Comparison of ENCODE assay signal across 17 cellular contexts in genomic region chr5:117877731-117878130, GRCh38.
DNase-seq lines count a peak whose midpoint lies in the region; ATAC-seq and TF ChIP-seq lines count a peak whose summit lies in the region.
"Had no signal": no experiment of that assay in that cellular context is flagged by ENCODE, and none has a peak within 500 bp of the region (broad histone marks: within the 10 kb centered on the region; RNA-seq: fewer than 3 reads in every experiment).

No MANE protein-coding gene starts in this region.

- H3K9me3 ChIP-seq in Loucy (ENCODE audit: insufficient read depth, low read depth, low read length) = no peaks in the 10 kb centered on the region
- H3K9me3 ChIP-seq: BE2C, BLaER1, Caco-2 had no signal

- H3K4me1 ChIP-seq in Loucy (ENCODE audit: insufficient read depth, low read length, poor library complexity, severe bottlenecking) = no peaks in the 10 kb centered on the region
- H3K4me1 ChIP-seq: BE2C, BLaER1, Caco-2 had no signal

- DNase-seq in SK-N-DZ (ENCODE audit: low spot score) (peak; percentile 4), retina (peak; percentile 47), COR-L47 (lab: John Stamatoyannopoulos, UW) (no peak)
- DNase-seq: 8988T; ACHN; BE2C; C1 segment of cervical spinal cord; Caco-2; Calu3; CD4-positive, alpha-beta memory T cell; CD4-positive, CD25-positive, alpha-beta regulatory T cell; CD8-positive, alpha-beta memory T cell; DMS79 treated with DMSO at 0.1 percent for 48 hours; GF-D8 had no signal

- TF ChIP-seq CTCF in Loucy (conservative IDR thresholded peaks at IDR 0.05; ENCODE audit: low read length) = no peak

- no peak overlapping the region for H3K9ac ChIP-seq in Loucy (ENCODE audit: low read depth, low read length, poor library complexity, severe bottlenecking)
- H3K9ac ChIP-seq: BLaER1 had no signal

- H3K4me3 ChIP-seq in Loucy (ENCODE audit: low read length, poor library complexity, severe bottlenecking) = no peak overlapping the region
- H3K4me3 ChIP-seq: BLaER1 had no signal

- H2AFZ ChIP-seq in Loucy (ENCODE audit: low read length) = peak overlapping the region; percentile 26; the same call in 1 of the 2 replicates

- H3F3A ChIP-seq in Loucy (ENCODE audit: low read depth) = no peaks in the 10 kb centered on the region

- H3K4me2 ChIP-seq in Loucy (ENCODE audit: low read depth, low read length, poor library complexity, severe bottlenecking) = no peak overlapping the region
- H3K4me2 ChIP-seq: BLaER1 had no signal

- no peaks in the 10 kb centered on the region for H3K27me3 ChIP-seq in Loucy (ENCODE audit: insufficient read depth, low read length, poor library complexity, severe bottlenecking)
- H3K27me3 ChIP-seq: BE2C, BLaER1 had no signal

- no peaks in the 10 kb centered on the region for H4K20me1 ChIP-seq in Loucy (ENCODE audit: insufficient read depth, low read length, poor library complexity, severe bottlenecking)
- H4K20me1 ChIP-seq: BLaER1 had no signal

- H3K9me2 ChIP-seq in Loucy (replicated peaks; ENCODE audit: low read depth, low read length) = no peaks in the 10 kb centered on the region

- no peaks in the 10 kb centered on the region for H3K36me3 ChIP-seq in Loucy (ENCODE audit: insufficient read depth, low read length)
- H3K36me3 ChIP-seq: BE2C, BLaER1 had no signal

- no peaks in the 10 kb centered on the region for H3K79me2 ChIP-seq in Loucy (ENCODE audit: insufficient read depth, low read length)

- ATAC-seq in GM18520 (IDR thresholded peaks at IDR 0.05; ENCODE audit: unreplicated experiment) = no peak
